ENCODE assay signal across 20 cellular contexts in genomic region chr1:22442212-22442894, GRCh38.
"Had no signal": no experiment of that assay in that cellular context is flagged by ENCODE, and none has a peak within 500 bp of the region (broad histone marks: within the 10 kb centered on the region; RNA-seq: fewer than 3 reads in every experiment).

No MANE protein-coding gene starts in this region.

- H3K27ac ChIP-seq: gastrocnemius medialis, lower lobe of right lung, neural progenitor cell, tibial artery, WERI-Rb-1 had no signal

- H3K4me2 ChIP-seq: neural progenitor cell had no signal

- DNase-seq: activated CD4-positive, alpha-beta T cell treated with anti-CD3 and anti-CD28 coated beads for 1 hour; activated CD4-positive, alpha-beta T cell treated with anti-CD3 and anti-CD28 coated beads, Interleukin-2, amount 50 U/mL, for 1 hour; activated gamma-delta T cell treated with Interleukin-2 at 50 U/mL for 16 hours; activated T-cell treated with anti-CD3 and anti-CD28 coated beads, Interleukin-2, amount 50 U/mL, for 1 hour; aorta; central memory CD4-positive, alpha-beta T cell; effector memory CD4-positive, alpha-beta T cell; gastrocnemius medialis; hypothalamus; left colon; lower lobe of right lung; naive thymus-derived CD8-positive, alpha-beta T cell; stimulated activated CD4-positive, alpha-beta T cell treated with anti-CD3 and anti-CD28 coated beads, Interleukin-1b, Interleukin-23, amount 100 ng/mL, for 48 hours; stimulated activated naive CD8-positive, alpha-beta T cell treated with anti-CD3 and anti-CD28 coated beads, Interleukin-15, amount 100 ng/mL, for 72 hours; T-cell; tibial artery; WERI-Rb-1 had no signal

- H2AFZ ChIP-seq: neural progenitor cell had no signal

- ATAC-seq: activated naive CD4-positive, alpha-beta T cell treated with anti-CD3 and anti-CD28 coated beads, Interleukin-2, amount 50 U/mL, for 72 hours; esophagus mucosa; gastrocnemius medialis; left colon; lower lobe of right lung; naive thymus-derived CD8-positive, alpha-beta T cell; stimulated activated naive CD8-positive, alpha-beta T cell treated with anti-CD3 and anti-CD28 coated beads, Interleukin-15, amount 100 ng/mL, for 72 hours; T-cell had no signal

- H3K36me3 ChIP-seq: gastrocnemius medialis, lower lobe of right lung, tibial artery, WERI-Rb-1 had no signal

- H3K4me1 ChIP-seq: lower lobe of right lung, neural progenitor cell had no signal

- H3K9ac ChIP-seq: neural progenitor cell had no signal

- H3K4me3 ChIP-seq: gastrocnemius medialis, lower lobe of right lung, neural progenitor cell, tibial artery had no signal

- H3K27me3 ChIP-seq: gastrocnemius medialis, neural progenitor cell, tibial artery had no signal
